32 cellular contexts compared by ENCODE assay signal in genomic region chr11:109048098-109048497, GRCh38.
"Had no signal": no experiment of that assay in that cellular context is flagged by ENCODE, and none has a peak within 500 bp of the region (broad histone marks: within the 10 kb centered on the region; RNA-seq: fewer than 3 reads in every experiment).

No MANE protein-coding gene starts in this region.

- H3K27me3 ChIP-seq: ascending aorta, esophagus squamous epithelium, right lobe of liver, vagina had no signal

- H3K36me3 ChIP-seq: ascending aorta, esophagus squamous epithelium, lower lobe of right lung, right lobe of liver, vagina had no signal

- H3K4me3 ChIP-seq: ascending aorta, esophagus squamous epithelium, lower lobe of right lung, right lobe of liver, vagina had no signal

- DNase-seq: activated CD4-positive, alpha-beta T cell treated with anti-CD3 and anti-CD28 coated beads for 48 hours; activated CD4-positive, alpha-beta T cell treated with anti-CD3 and anti-CD28 coated beads, Interleukin-2, amount 50 U/mL, for 48 hours; activated CD8-positive, alpha-beta memory T cell treated with anti-CD3 and anti-CD28 coated beads, Interleukin-2, amount 50 U/mL, for 4 hours; activated effector memory CD4-positive, alpha-beta T cell treated with anti-CD3 and anti-CD28 coated beads, Interleukin-2, amount 50 U/mL, for 16 hours; activated naive CD4-positive, alpha-beta T cell treated with anti-CD3 and anti-CD28 coated beads for 36 hours; activated naive CD8-positive, alpha-beta T cell treated with anti-CD3 and anti-CD28 coated beads for 36 hours; activated T-cell treated with anti-CD3 and anti-CD28 coated beads, Interleukin-2, amount 50 U/mL, for 1 hour; caudate nucleus; dermis blood vessel endothelial cell; effector CD4-positive, alpha-beta T cell; esophagus squamous epithelium; head of caudate nucleus; kidney glomerular epithelial cell; lower lobe of right lung; mesenchymal stem cell; naive thymus-derived CD8-positive, alpha-beta T cell; nucleus accumbens; posterior cingulate gyrus; right lobe of liver; small intestine; stimulated activated CD4-positive, alpha-beta T cell treated with anti-CD3 and anti-CD28 coated beads, Interleukin-1b, Interleukin-23, amount 100 ng/mL, for 48 hours; stimulated activated CD4-positive, alpha-beta T cell treated with anti-CD3 and anti-CD28 coated beads, Interleukin-4, amount 100 ng/mL, for 4 hours; stimulated activated CD8-positive, alpha-beta memory T cell treated with anti-CD3 and anti-CD28 coated beads, Interleukin-4, amount 100 ng/mL, for 48 hours; stimulated activated naive CD8-positive, alpha-beta T cell treated with anti-CD3 and anti-CD28 coated beads, Interleukin-15, amount 100 ng/mL, for 72 hours; substantia nigra; T-helper 9 cell had no signal

- H3K27ac ChIP-seq: ascending aorta, epithelial cell of prostate, esophagus squamous epithelium, lower lobe of right lung, right lobe of liver, vagina, VCaP had no signal

- ATAC-seq: left lobe of liver; lower lobe of right lung; naive thymus-derived CD8-positive, alpha-beta T cell; right lobe of liver; stimulated activated memory B cell treated with anti-CD40 and anti-IgM and Interleukin-4, amounts not matched to agents 10 μg/mL and 1 μg/mL and 100 μg/mL, for 72 hours; stimulated activated naive CD8-positive, alpha-beta T cell treated with anti-CD3 and anti-CD28 coated beads, Interleukin-15, amount 100 ng/mL, for 72 hours had no signal

- H3K9me3 ChIP-seq: ascending aorta, esophagus squamous epithelium, lower lobe of right lung, right lobe of liver, vagina had no signal

- H3K4me1 ChIP-seq: ascending aorta, esophagus squamous epithelium, lower lobe of right lung, right lobe of liver, vagina had no signal
